In the genomic region with DNA sequence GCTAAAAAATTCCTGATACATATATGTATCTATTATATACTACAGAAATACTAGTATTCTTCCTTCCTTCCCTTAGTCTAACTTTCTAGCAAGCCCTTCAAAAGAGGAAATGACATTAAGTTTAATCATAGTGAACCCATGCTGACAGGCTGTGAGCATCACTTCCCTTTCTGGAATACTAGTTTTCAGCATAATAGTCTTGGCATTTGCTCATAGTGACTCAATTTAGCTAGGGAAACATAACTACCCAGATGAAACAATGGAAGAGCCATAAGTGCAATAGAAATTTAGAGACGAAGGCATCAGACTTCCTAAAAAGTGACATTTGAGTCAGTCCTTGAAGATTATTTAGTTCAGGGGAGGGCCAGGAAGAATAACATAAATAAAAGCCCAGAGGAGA, we compare ENCODE assay signal across 16 cellular contexts.
DNase-seq lines count a peak whose midpoint lies in the region; FAIRE-seq and TF ChIP-seq lines count a peak whose summit lies in the region.
"Had no signal": no experiment of that assay in that cellular context is flagged by ENCODE, and none has a peak within 500 bp of the region (broad histone marks: within the 10 kb centered on the region; RNA-seq: fewer than 3 reads in every experiment).

No MANE protein-coding gene starts in this region.

- no peak for TF ChIP-seq CTCF in GM20000 (IDR thresholded peaks at IDR 0.05; ENCODE audit: extremely low read depth, missing control alignments)

- peak overlapping the region; percentile 84 for H3K27ac ChIP-seq in epithelial cell of prostate

- no peak overlapping the region for H3K4me3 ChIP-seq in skeletal muscle cell (ENCODE audit: low read depth, low read length)

- DNase-seq in ELR (ENCODE audit: low read depth) (peak; percentile 92), RCC 7860 (ENCODE audit: low spot score) (peak; percentile 70), epithelial cell of prostate (ENCODE audit: low read depth, low spot score) (peak; percentile 12), skeletal muscle cell (ENCODE audit: low read depth) (peak; percentile 28), GM20000 (ENCODE audit: low spot score) (no peak), NCI-H345 treated with DMSO at 0.1 percent for 48 hours (lab: John Stamatoyannopoulos, UW; ENCODE audit: unreplicated experiment) (no peak), NCI-H1092 (lab: John Stamatoyannopoulos, UW) (no peak)
- no peak for DNase-seq in stimulated activated CD4-positive, alpha-beta T cell treated with anti-CD3 and anti-CD28 coated beads, Interleukin-2, amount 100 ng/mL, for 24 hours
- DNase-seq: activated CD8-positive, alpha-beta memory T cell treated with anti-CD3 and anti-CD28 coated beads, Interleukin-2, amount 10 ng/mL, durations not matched to agents 7 days and 5 days; DMS153; hippocampal formation; mesendoderm; NCI-H1930; posterior cingulate gyrus; stimulated activated CD4-positive, alpha-beta T cell treated with anti-CD3 and anti-CD28 coated beads, Interleukin-4, amount 100 ng/mL, for 1 hour had no signal

- FAIRE-seq in RCC 7860 (lab: Jason Lieb, UNC): peak; percentile 5
- FAIRE-seq: HepG2 had no signal

Comparison
In these comparisons a context has a peak if more than half of its experiments do, and no peak if none do; other contexts are left out.
1. DNase-seq: peak in ELR (single experiment), RCC 7860 (single experiment), epithelial cell of prostate (single experiment) and skeletal muscle cell (single experiment); none in GM20000 (single experiment), NCI-H345 treated with DMSO at 0.1 percent for 48 hours (single experiment), stimulated activated CD4-positive, alpha-beta T cell treated with anti-CD3 and anti-CD28 coated beads, Interleukin-2, amount 100 ng/mL, for 24 hours (0 of 2) and NCI-H1092 (single experiment).